Comparison of ENCODE assay signal across 9 cellular contexts in genomic region chr11:111633756-111634362, GRCh38. TPM values are rescaled to one million over a fixed set of nuclear protein-coding genes. Genes with fewer than 3 reads are reported as not detected.
A peak's percentile ranks its signal among the peaks of the same experiment; 100 is the strongest.
DNase-seq lines count a peak whose midpoint lies in the region; ATAC-seq, FAIRE-seq and TF ChIP-seq lines count a peak whose summit lies in the region.
"Had no signal": no experiment of that assay in that cellular context is flagged by ENCODE, and none has a peak within 500 bp of the region (broad histone marks: within the 10 kb centered on the region; RNA-seq: fewer than 3 reads in every experiment).

No MANE protein-coding gene starts in this region.

- no peaks in the 10 kb centered on the region for H3K9me3 Mint-ChIP-seq in activated naive CD8-positive, alpha-beta T cell treated with anti-CD3 and anti-CD28 coated beads, Interleukin-2, amount 50 U/mL, for 24 hours

- peak overlapping the region; percentile 71 for H3K27ac ChIP-seq in A673 (ENCODE audit: low read depth, low read length, poor library complexity, severe bottlenecking)
- peak overlapping the region; percentile 70 for H3K27ac ChIP-seq in HepG2 (ENCODE audit: extremely low read length, insufficient read depth, low read length)
- no peak overlapping the region for H3K27ac ChIP-seq in OCI-LY7 (ENCODE audit: low read depth, low read length, poor library complexity, severe bottlenecking)

- no peaks in the 10 kb centered on the region for H3K79me2 ChIP-seq in HepG2 (ENCODE audit: insufficient read depth, low read length)
- H3K79me2 ChIP-seq in OCI-LY7 (ENCODE audit: insufficient read depth, low read depth, low read length): peaks cover 3% of the 10 kb centered on the region; the same call in 1 of the 2 replicates

- H3K36me3 ChIP-seq in A673 (ENCODE audit: insufficient read depth, low read length, poor library complexity, severe bottlenecking): no peaks in the 10 kb centered on the region
- H3K36me3 ChIP-seq in HepG2 (replicated peaks in 1 of 2; ENCODE audit: control insufficient read depth in 1 of 2, insufficient read depth in 2 of 2, low read length in 2 of 2): 0 out of 5 replicates have a peak, but pooled peaks cover 0 to 4% of the 10 kb centered on the region in 2 experiments
- peaks cover 39% of the 10 kb centered on the region for H3K36me3 ChIP-seq in OCI-LY7 (ENCODE audit: insufficient read depth, low read length)

- H3K36me3 Mint-ChIP-seq in activated naive CD8-positive, alpha-beta T cell treated with anti-CD3 and anti-CD28 coated beads, Interleukin-2, amount 50 U/mL, for 24 hours (ENCODE audit: low read depth): peaks cover 9% of the 10 kb centered on the region

- TF ChIP-seq EP300 in HepG2 (IDR thresholded peaks at IDR 0.05; ENCODE audit: low read depth in 2 of 2, low read length in 2 of 2) (no peak; a peak in 1 of 4 replicates), HepG2 (CRISPR knock-in tag; IDR thresholded peaks at IDR 0.05; ENCODE audit: borderline replicate concordance) (no peak)

- H3K9me3 ChIP-seq in A673 (ENCODE audit: low read depth, low read length, poor library complexity, severe bottlenecking) (no peaks in the 10 kb centered on the region), HepG2 (ENCODE audit: low read length) (no peaks in the 10 kb centered on the region), OCI-LY7 (ENCODE audit: low read length) (no peaks in the 10 kb centered on the region)

- peaks cover 37% of the 10 kb centered on the region for H3K4me1 Mint-ChIP-seq in activated naive CD8-positive, alpha-beta T cell treated with anti-CD3 and anti-CD28 coated beads, Interleukin-2, amount 50 U/mL, for 24 hours

- ATAC-seq in HG03432 (IDR thresholded peaks at IDR 0.05; ENCODE audit: unreplicated experiment) (peak; percentile 64), HepG2 (peak; percentile 42), HG03108 (IDR thresholded peaks at IDR 0.05; ENCODE audit: unreplicated experiment) (no peak), GM18861 (IDR thresholded peaks at IDR 0.05; ENCODE audit: unreplicated experiment) (no peak)
- ATAC-seq in activated naive CD8-positive, alpha-beta T cell treated with anti-CD3 and anti-CD28 coated beads, Interleukin-2, amount 50 U/mL, for 24 hours: peak; percentile 46
- ATAC-seq: Panc1 had no signal

- no peak for TF ChIP-seq POLR2A in HepG2 (IDR thresholded peaks at IDR 0.05; ENCODE audit: insufficient read depth in 1 of 2, low read depth in 2 of 2, low read length in 2 of 2)

- in situ Hi-C loops in HepG2 (cut with HindIII; ENCODE audit: extremely low pct_ligation_motif_present, low pct_unique_long_range_greater_than_20kb): no loop called here

- no peak overlapping the region for H3K27ac Mint-ChIP-seq in activated naive CD8-positive, alpha-beta T cell treated with anti-CD3 and anti-CD28 coated beads, Interleukin-2, amount 50 U/mL, for 24 hours

- H2AFZ ChIP-seq in HepG2 (ENCODE audit: low read length): no peak overlapping the region
- no peak overlapping the region for H2AFZ ChIP-seq in OCI-LY7 (ENCODE audit: low read length)

- H3K4me3 Mint-ChIP-seq in activated naive CD8-positive, alpha-beta T cell treated with anti-CD3 and anti-CD28 coated beads, Interleukin-2, amount 50 U/mL, for 24 hours: no peak overlapping the region

- no peak for FAIRE-seq in HepG2 (lab: Jason Lieb, UNC)

- H4K20me1 ChIP-seq in HepG2 (ENCODE audit: insufficient read depth, low read length): no peaks in the 10 kb centered on the region
- H4K20me1 ChIP-seq in OCI-LY7 (ENCODE audit: insufficient read depth, low read length): no peaks in the 10 kb centered on the region

- BruUV-seq in A673 (replicated peaks; lab: Mats Ljungman, UMichigan) (no TSS peak), HepG2 (replicated peaks; lab: Mats Ljungman, UMichigan) (no TSS peak), OCI-LY7 (replicated peaks; lab: Mats Ljungman, UMichigan) (no TSS peak)

- H3K9me2 ChIP-seq in OCI-LY7 (ENCODE audit: insufficient read depth, low read length): no peaks in the 10 kb centered on the region

- peak overlapping the region; percentile 32 for H3K9ac ChIP-seq in HepG2 (ENCODE audit: insufficient read depth, low read depth, low read length)

- TF ChIP-seq RAD21 in HepG2 (CRISPR knock-in tag; IDR thresholded peaks at IDR 0.05): no peak

- peaks cover 63% of the 10 kb centered on the region for H3K4me1 ChIP-seq in A673 (ENCODE audit: insufficient read depth, low read length, poor library complexity, severe bottlenecking)
- peaks cover 70% of the 10 kb centered on the region for H3K4me1 ChIP-seq in HepG2 (ENCODE audit: insufficient read depth, low read length)
- H3K4me1 ChIP-seq in OCI-LY7 (ENCODE audit: insufficient read depth, low read length, poor library complexity, severe bottlenecking): no peaks in the 10 kb centered on the region

- H3K4me2 ChIP-seq in HepG2 (ENCODE audit: low read depth, low read length) (peak overlapping the region; percentile 57), OCI-LY7 (ENCODE audit: low read length) (no peak overlapping the region)

- TF ChIP-seq CTCF in A673 (conservative IDR thresholded peaks at IDR 0.05; ENCODE audit: low read depth, low read length) (no peak), HepG2 (CRISPR knock-in tag; IDR thresholded peaks at IDR 0.05) (no peak), OCI-LY7 (conservative IDR thresholded peaks at IDR 0.05; ENCODE audit: low read length) (no peak)

- 36% methylated on average over 3 of the region's 3 CpGs for WGBS in HepG2 (ENCODE audit: low lambda C conversion rate)

- intact Hi-C loops in A673 (cut with micrococcal nuclease; ENCODE audit: unreplicated experiment): no loop called here
- intact Hi-C loops in HepG2 (cut with micrococcal nuclease; ENCODE audit: unreplicated experiment): loop anchor here (2.0 kb wide), 1 partner anchor 31 kb away; the partner anchor contains the start of gene SIK2
- intact Hi-C loops in OCI-LY7 (cut with micrococcal nuclease; ENCODE audit: unreplicated experiment): no loop called here

- CTCF ChIA-PET in A673 (lab: Charles Lee) (no interaction called here), HepG2 (lab: Yijun Ruan, JAX; ENCODE audit: low intra/inter-chr PET ratio, low total read pairs) (no interaction called here), OCI-LY7 (lab: Charles Lee; ENCODE audit: unreplicated experiment) (no interaction called here)

- H3K27me3 ChIP-seq in A673 (replicated peaks; ENCODE audit: insufficient read depth, low read depth, low read length, poor library complexity): no peaks in the 10 kb centered on the region
- no peaks in the 10 kb centered on the region for H3K27me3 ChIP-seq in HepG2 (ENCODE audit: control insufficient read depth in 1 of 2, insufficient read depth in 2 of 2, low read length in 2 of 2)

- POLR2A ChIA-PET in A673 (lab: Charles Lee; ENCODE audit: low non-redundant PET) (no interaction called here), HepG2 (lab: Yijun Ruan, JAX) (interaction anchor here (0.8 to 1.6 kb wide), 2 partner anchors 10 to 29 kb away, joined by 3 to 4 read pairs; no protein-coding TSS in a partner anchor), OCI-LY7 (lab: Charles Lee) (interaction anchor here (1.1 kb wide), 1 partner anchor 16 kb away, joined by 4 read pairs; no protein-coding TSS in a partner anchor)

- H3K4me3 ChIP-seq in A673 (ENCODE audit: low read depth, low read length, poor library complexity, severe bottlenecking): no peak overlapping the region
- H3K4me3 ChIP-seq in HepG2 (replicated peaks in 1 of 3; ENCODE audit: insufficient read depth in 1 of 3, low read depth in 2 of 3, low read length in 3 of 3): peak overlapping the region in 2 of 3 experiments; percentile 5 to 13; a peak in 1 of 6 replicates
- H3K4me3 ChIP-seq in OCI-LY7 (ENCODE audit: low read depth, low read length, poor library complexity, severe bottlenecking): no peak overlapping the region

- no peaks in the 10 kb centered on the region for H3K27me3 Mint-ChIP-seq in activated naive CD8-positive, alpha-beta T cell treated with anti-CD3 and anti-CD28 coated beads, Interleukin-2, amount 50 U/mL, for 24 hours

- DNase-seq in A673 (ENCODE audit: low spot score) (peak; percentile 68), HepG2 (ENCODE audit: low spot score) (peak; percentile 51), OCI-LY7 (ENCODE audit: low spot score) (no peak)
- DNase-seq in activated naive CD8-positive, alpha-beta T cell treated with anti-CD3 and anti-CD28 coated beads, Interleukin-2, amount 50 U/mL, for 24 hours: no peak
- no peak for DNase-seq in effector CD4-positive, alpha-beta T cell

TF ChIP-seq in HepG2, 621 proteins besides CTCF, POLR2A, EP300 and RAD21 (continues in another document):
- 0 out of 2 replicates have a peak, but pooled peaks have one; percentile 24 for TF ChIP-seq SOX5 (CRISPR knock-in tag; IDR thresholded peaks at IDR 0.05; ENCODE audit: borderline replicate concordance)
- no peak for TF ChIP-seq ZNF234 (CRISPR knock-in tag; conservative IDR thresholded peaks at IDR 0.05)
- no peak for TF ChIP-seq SCMH1 (CRISPR knock-in tag; IDR thresholded peaks at IDR 0.05; ENCODE audit: borderline replicate concordance)

RNA-seq across cellular contexts. Expression of gene SIK2, which starts 31.6 kb away (rescaled TPM):
- 18.7 and 21.5 TPM in 2 replicates for total RNA-seq in A673 (2021)
- total RNA-seq in HepG2 (2016; rRNA removed; fragmentation: Illumina TruSeq; extraction: Trizol): 8.1 and 11.0 TPM in 2 replicates
- 1.0 and 1.2 TPM in 2 replicates for total RNA-seq in HepG2 (2016; cell fraction: cytosol; rRNA removed; fragmentation: Illumina TruSeq; extraction: Trizol; ENCODE audit: low read depth)
- total RNA-seq in HepG2 (2016; cell fraction: insoluble cytoplasmic fraction; rRNA removed; fragmentation: Illumina TruSeq; extraction: Trizol): 8.6 and 10.1 TPM in 2 replicates
- total RNA-seq in HepG2 (2016; cell fraction: membrane; rRNA removed; fragmentation: Illumina TruSeq; extraction: Trizol): 4.9 TPM in 2 replicates
- 7.5 and 8.5 TPM in 2 replicates for total RNA-seq in HepG2 (2016; cell fraction: nucleus; rRNA removed; fragmentation: Illumina TruSeq; extraction: Trizol)
- 11.5 and 15.4 TPM in 2 replicates for polyA plus RNA-seq in HepG2 (2011; rRNA removed)
- polyA plus RNA-seq in HepG2 (2011; cell fraction: cytosol; rRNA removed): 7.5 and 8.1 TPM in 2 replicates
- 6.6 and 9.5 TPM in 2 replicates for polyA plus RNA-seq in HepG2 (2011; cell fraction: nucleus; rRNA removed)
- 7.1 and 8.4 TPM in 2 replicates for polyA plus RNA-seq in HepG2 (2012)
- 0.48 and 0.64 TPM in 2 replicates for polyA plus RNA-seq in HepG2 (2016; cell fraction: cytosol; fragmentation: Illumina TruSeq; extraction: Trizol; ENCODE audit: low read depth)
- polyA plus RNA-seq in HepG2 (2016; cell fraction: insoluble cytoplasmic fraction; fragmentation: Illumina TruSeq; extraction: Trizol; ENCODE audit: low read depth): 7.0 and 8.4 TPM in 2 replicates
- polyA plus RNA-seq in HepG2 (2016; cell fraction: membrane; fragmentation: Illumina TruSeq; extraction: Trizol; ENCODE audit: low read depth): 1.7 and 2.0 TPM in 2 replicates
- 7.7 and 13.1 TPM in 2 replicates for polyA plus RNA-seq in HepG2 (2016; cell fraction: nucleus; fragmentation: Illumina TruSeq; extraction: Trizol; ENCODE audit: insufficient read depth, low read depth)
- polyA minus RNA-seq in HepG2 (2011; rRNA and poly(A)+ RNA removed; ENCODE audit: low replicate concordance): 21.7 and 23.9 TPM in 2 replicates
- 8.0 and 8.5 TPM in 2 replicates for polyA minus RNA-seq in HepG2 (2011; cell fraction: cytosol; rRNA and poly(A)+ RNA removed)
- polyA minus RNA-seq in HepG2 (2011; cell fraction: nucleus; rRNA and poly(A)+ RNA removed): 10.3 and 10.8 TPM in 2 replicates
- total RNA-seq in OCI-LY7 (2014; rRNA removed; shearing (Covaris generic)): 8.5 and 9.8 TPM in 2 replicates
- total RNA-seq in OCI-LY7 (2022): 16.9 and 18.1 TPM in 2 replicates

Comparison
In these comparisons a context has a peak if more than half of its experiments do, and no peak if none do; other contexts are left out.
1. DNase-seq: peak in A673 (single experiment) and HepG2 (single experiment); none in activated naive CD8-positive, alpha-beta T cell treated with anti-CD3 and anti-CD28 coated beads, Interleukin-2, amount 50 U/mL, for 24 hours (single experiment), effector CD4-positive, alpha-beta T cell (single experiment) and OCI-LY7 (single experiment).
2. H3K4me3 ChIP-seq: peak in HepG2 (2 of 3); none in A673 (single experiment) and OCI-LY7 (single experiment).
3. ATAC-seq: peak in HG03432 (single experiment), activated naive CD8-positive, alpha-beta T cell treated with anti-CD3 and anti-CD28 coated beads, Interleukin-2, amount 50 U/mL, for 24 hours (single experiment) and HepG2 (single experiment); none in HG03108 (single experiment) and GM18861 (single experiment).